In the genomic region with DNA sequence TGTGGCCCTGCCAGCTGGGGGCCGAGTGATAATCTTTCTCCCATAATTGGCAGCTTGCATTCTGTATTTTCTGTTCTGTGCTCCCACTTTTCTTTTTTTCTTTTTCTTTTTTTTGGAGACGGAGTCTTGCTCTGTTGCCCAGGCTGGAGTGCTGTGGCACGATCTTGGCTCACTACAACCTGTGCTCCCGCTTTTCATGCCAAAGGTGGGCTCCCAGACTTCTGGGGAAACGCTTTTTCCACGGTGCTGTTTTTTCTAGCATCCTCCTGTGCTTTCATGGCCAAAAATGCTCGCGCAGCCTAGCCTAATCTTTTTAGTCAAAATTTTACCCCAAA, we compare ENCODE assay signal across 8 cellular contexts. TPM values are rescaled to one million over a fixed set of nuclear protein-coding genes. Genes with fewer than 3 reads are reported as not detected.
DNase-seq lines count a peak whose midpoint lies in the region; ATAC-seq, FAIRE-seq and TF ChIP-seq lines count a peak whose summit lies in the region.

No MANE protein-coding gene starts in this region.

- H3K4me2 ChIP-seq in A549 = peak overlapping the region; percentile 95
- peak overlapping the region; percentile 86 for H3K4me2 ChIP-seq in KMS-11

- WGBS in A549 (ENCODE audit: missing lambda C conversion rate) = 21% methylated on average over 8 of the region's 8 CpGs

- ATAC-seq in A549 (peak in 1 of 2 experiments; percentile 13; a peak in 2 of 6 replicates), HG02981 (IDR thresholded peaks at IDR 0.05; ENCODE audit: unreplicated experiment) (no peak), GM18520 (IDR thresholded peaks at IDR 0.05; ENCODE audit: unreplicated experiment) (no peak)

- no peak for DNase-seq in A549 (ENCODE audit: low read depth in 1 of 2, low spot score in 1 of 2)
- DNase-seq in colonic mucosa = peak; percentile 22
- no peak for DNase-seq in HuH-7 (ENCODE audit: low spot score)
- no peak for DNase-seq in NK-92 treated with Interleukin-12 subunit alpha and Interleukin-12 subunit beta, amount 100 ng/mL, for 24 hours (lab: John Stamatoyannopoulos, UW)

- peak overlapping the region; percentile 92 to 95 for H3K27ac ChIP-seq in A549
- H3K27ac ChIP-seq in KMS-11 = peak overlapping the region; percentile 91
- no peak overlapping the region for H3K27ac ChIP-seq in colonic mucosa

- no peak for TF ChIP-seq POLR2A in A549 (IDR thresholded peaks at IDR 0.05; ENCODE audit: low read length)

- peak overlapping the region; percentile 92; the same call in 1 of the 2 replicates for H3K9ac ChIP-seq in KMS-11
- peak overlapping the region in 1 of 2 donors; percentile 74 for H3K9ac ChIP-seq in colonic mucosa (ENCODE audit: low read depth in 2 of 2, low read length in 2 of 2)
- peak overlapping the region; percentile 77 for H3K9ac ChIP-seq in mucosa of stomach (ENCODE audit: low read length)

- intact Hi-C loops in colonic mucosa (cut with DNase I) = no loop called here

- no peak for TF ChIP-seq RAD21 in A549 (conservative IDR thresholded peaks at IDR 0.05 in 1 of 2, IDR thresholded peaks at IDR 0.05 in 1 of 2)

- H3K4me1 ChIP-seq in A549 (peaks cover 8% of the 10 kb centered on the region), KMS-11 (ENCODE audit: low read depth, poor library complexity, severe bottlenecking) (peaks cover 19% of the 10 kb centered on the region), colonic mucosa (peaks cover 5% of the 10 kb centered on the region), mucosa of stomach (ENCODE audit: control insufficient read depth, insufficient read depth, low read length) (peaks cover 9% of the 10 kb centered on the region)

- FAIRE-seq in A549 (lab: Jason Lieb, UNC) = no peak

- CTCF ChIA-PET in A549 (lab: Yijun Ruan, JAX) = no interaction called here

- H3K4me3 ChIP-seq in A549 (peak overlapping the region; percentile 87), KMS-11 (IDR thresholded peaks at IDR 0.05; ENCODE audit: insufficient read depth, low read depth, low read length) (no peak overlapping the region), colonic mucosa (peak overlapping the region; percentile 68), mucosa of stomach (ENCODE audit: low read length) (peak overlapping the region; percentile 60)

- 0 out of 3 replicates have a peak, but pooled peaks cover 3% of the 10 kb centered on the region for H3K9me3 ChIP-seq in A549
- no peaks in the 10 kb centered on the region for H3K9me3 ChIP-seq in colonic mucosa
- no peaks in the 10 kb centered on the region for H3K9me3 ChIP-seq in mucosa of stomach (ENCODE audit: control insufficient read depth, low read length)

- H3K36me3 ChIP-seq in KMS-11 (ENCODE audit: insufficient read depth) = peaks cover 8% of the 10 kb centered on the region; the same call in 1 of the 2 replicates
- H3K36me3 ChIP-seq in colonic mucosa = no peaks in the 10 kb centered on the region
- no peaks in the 10 kb centered on the region for H3K36me3 ChIP-seq in mucosa of stomach (ENCODE audit: control insufficient read depth, insufficient read depth, low read length)

- H3K27me3 ChIP-seq in KMS-11 (ENCODE audit: insufficient read depth, low read depth) (no peaks in the 10 kb centered on the region), colonic mucosa (no peaks in the 10 kb centered on the region), mucosa of stomach (ENCODE audit: control insufficient read depth, insufficient read depth, low read length) (no peaks in the 10 kb centered on the region)

- H3K79me2 ChIP-seq in KMS-11 (ENCODE audit: insufficient read depth, low read depth) = peaks cover 38% of the 10 kb centered on the region

- TF ChIP-seq CTCF in A549 (IDR thresholded peaks at IDR 0.05) (no peak), KMS-11 (conservative IDR thresholded peaks at IDR 0.05; ENCODE audit: low read depth, low read length) (no peak), colonic mucosa (IDR thresholded peaks at IDR 0.05) (no peak)

- H2AFZ ChIP-seq in KMS-11 (ENCODE audit: low read depth) = peak overlapping the region; percentile 89

- POLR2A ChIA-PET in A549 (lab: Yijun Ruan, JAX) = interaction anchor here (0.6 to 1.4 kb wide), 8 partner anchors 11 to 1894 kb away, joined by 3 to 5 read pairs (median 3); a partner anchor contains a TSS

- no peaks in the 10 kb centered on the region for H4K20me1 ChIP-seq in KMS-11 (ENCODE audit: insufficient read depth)

- TF ChIP-seq EP300 in A549 (IDR thresholded peaks at IDR 0.05) = no peak

TF ChIP-seq in A549, 52 proteins besides CTCF, POLR2A, EP300 and RAD21:
- TF ChIP-seq EHMT2 (IDR thresholded peaks at IDR 0.05; ENCODE audit: low read depth) (no peak), HOXB5 (CRISPR knock-in tag; IDR thresholded peaks at IDR 0.05) (no peak), POLR2AphosphoS2 (conservative IDR thresholded peaks at IDR 0.05; ENCODE audit: low read length) (no peak), BHLHE40 (IDR thresholded peaks at IDR 0.05; ENCODE audit: low read depth, low read length) (no peak), ESRRA (IDR thresholded peaks at IDR 0.05; ENCODE audit: borderline replicate concordance, low read length) (no peak), CHD4 (IDR thresholded peaks at IDR 0.05; ENCODE audit: borderline replicate concordance) (no peak), NR3C1 (IDR thresholded peaks at IDR 0.05) (no peak), FOXS1 (CRISPR knock-in tag; IDR thresholded peaks at IDR 0.05) (no peak), EHF (CRISPR knock-in tag; IDR thresholded peaks at IDR 0.05) (no peak), PHF8 (IDR thresholded peaks at IDR 0.05; ENCODE audit: borderline replicate concordance, low read depth) (no peak), NFE2L2 (conservative IDR thresholded peaks at IDR 0.05; ENCODE audit: low read length) (no peak), CEBPB (IDR thresholded peaks at IDR 0.05) (no peak), KDM1A (IDR thresholded peaks at IDR 0.05; ENCODE audit: low read depth) (no peak), CBX2 (IDR thresholded peaks at IDR 0.05; ENCODE audit: borderline replicate concordance, low read depth) (no peak)
- TF ChIP-seq, protein P1, sequence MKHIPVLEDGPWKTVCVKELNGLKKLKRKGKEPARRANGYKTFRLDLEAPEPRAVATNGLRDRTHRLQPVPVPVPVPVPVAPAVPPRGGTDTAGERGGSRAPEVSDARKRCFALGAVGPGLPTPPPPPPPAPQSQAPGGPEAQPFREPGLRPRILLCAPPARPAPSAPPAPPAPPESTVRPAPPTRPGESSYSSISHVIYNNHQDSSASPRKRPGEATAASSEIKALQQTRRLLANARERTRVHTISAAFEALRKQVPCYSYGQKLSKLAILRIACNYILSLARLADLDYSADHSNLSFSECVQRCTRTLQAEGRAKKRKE (CRISPR knock-in tag; IDR thresholded peaks at IDR 0.05; ENCODE audit: low read depth) = no peak
- TF ChIP-seq, protein P2, sequence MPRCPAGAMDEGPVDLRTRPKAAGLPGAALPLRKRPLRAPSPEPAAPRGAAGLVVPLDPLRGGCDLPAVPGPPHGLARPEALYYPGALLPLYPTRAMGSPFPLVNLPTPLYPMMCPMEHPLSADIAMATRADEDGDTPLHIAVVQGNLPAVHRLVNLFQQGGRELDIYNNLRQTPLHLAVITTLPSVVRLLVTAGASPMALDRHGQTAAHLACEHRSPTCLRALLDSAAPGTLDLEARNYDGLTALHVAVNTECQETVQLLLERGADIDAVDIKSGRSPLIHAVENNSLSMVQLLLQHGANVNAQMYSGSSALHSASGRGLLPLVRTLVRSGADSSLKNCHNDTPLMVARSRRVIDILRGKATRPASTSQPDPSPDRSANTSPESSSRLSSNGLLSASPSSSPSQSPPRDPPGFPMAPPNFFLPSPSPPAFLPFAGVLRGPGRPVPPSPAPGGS (IDR thresholded peaks at IDR 0.05) = no peak
- TF ChIP-seq, protein P3, sequence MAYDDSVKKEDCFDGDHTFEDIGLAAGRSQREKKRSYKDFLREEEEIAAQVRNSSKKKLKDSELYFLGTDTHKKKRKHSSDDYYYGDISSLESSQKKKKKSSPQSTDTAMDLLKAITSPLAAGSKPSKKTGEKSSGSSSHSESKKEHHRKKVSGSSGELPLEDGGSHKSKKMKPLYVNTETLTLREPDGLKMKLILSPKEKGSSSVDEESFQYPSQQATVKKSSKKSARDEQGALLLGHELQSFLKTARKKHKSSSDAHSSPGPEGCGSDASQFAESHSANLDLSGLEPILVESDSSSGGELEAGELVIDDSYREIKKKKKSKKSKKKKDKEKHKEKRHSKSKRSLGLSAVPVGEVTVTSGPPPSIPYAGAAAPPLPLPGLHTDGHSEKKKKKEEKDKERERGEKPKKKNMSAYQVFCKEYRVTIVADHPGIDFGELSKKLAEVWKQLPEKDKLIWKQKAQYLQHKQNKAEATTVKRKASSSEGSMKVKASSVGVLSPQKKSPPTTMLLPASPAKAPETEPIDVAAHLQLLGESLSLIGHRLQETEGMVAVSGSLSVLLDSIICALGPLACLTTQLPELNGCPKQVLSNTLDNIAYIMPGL (CRISPR knock-in tag; IDR thresholded peaks at IDR 0.05; ENCODE audit: borderline replicate concordance) = no peak
- TF ChIP-seq, protein P4, sequence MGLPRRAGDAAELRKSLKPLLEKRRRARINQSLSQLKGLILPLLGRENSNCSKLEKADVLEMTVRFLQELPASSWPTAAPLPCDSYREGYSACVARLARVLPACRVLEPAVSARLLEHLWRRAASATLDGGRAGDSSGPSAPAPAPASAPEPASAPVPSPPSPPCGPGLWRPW (IDR thresholded peaks at IDR 0.05) = no peak
- TF ChIP-seq, protein P5, sequence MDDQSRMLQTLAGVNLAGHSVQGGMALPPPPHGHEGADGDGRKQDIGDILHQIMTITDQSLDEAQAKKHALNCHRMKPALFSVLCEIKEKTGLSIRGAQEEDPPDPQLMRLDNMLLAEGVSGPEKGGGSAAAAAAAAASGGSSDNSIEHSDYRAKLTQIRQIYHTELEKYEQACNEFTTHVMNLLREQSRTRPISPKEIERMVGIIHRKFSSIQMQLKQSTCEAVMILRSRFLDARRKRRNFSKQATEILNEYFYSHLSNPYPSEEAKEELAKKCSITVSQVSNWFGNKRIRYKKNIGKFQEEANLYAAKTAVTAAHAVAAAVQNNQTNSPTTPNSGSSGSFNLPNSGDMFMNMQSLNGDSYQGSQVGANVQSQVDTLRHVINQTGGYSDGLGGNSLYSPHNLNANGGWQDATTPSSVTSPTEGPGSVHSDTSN (IDR thresholded peaks at IDR 0.05) = no peak
TF ChIP-seq in A549: peak in this region for 0.

RNA-seq across cellular contexts. Expression of a gene that starts 0.6 kb away (rescaled TPM):
- polyA plus RNA-seq in A549 (2011; rRNA removed) = 40.7 and 44.7 TPM in 2 replicates
- 7.8 and 8.7 TPM in 2 replicates for polyA plus RNA-seq in A549 (2012; cell fraction: cytosol; rRNA removed)
- 8.3 and 11.0 TPM in 2 replicates for polyA plus RNA-seq in A549 (2012; cell fraction: nucleus; rRNA removed)
- 26.0 to 28.8 TPM (median 27.0 TPM) in 3 replicates for polyA plus RNA-seq in A549 (2017; fragmentation: RNase III; extraction: RNeasy Plus Mini Kit Qiagen cat#74134 plus additional on column Dnase treatment)
- polyA minus RNA-seq in A549 (2011; rRNA and poly(A)+ RNA removed) = 30.2 and 31.1 TPM in 2 replicates
- total RNA-seq in colonic mucosa = 10 to 100 TPM; 22.8 to 24.5 TPM
